21 cellular contexts compared by ENCODE assay signal in the genomic region with DNA sequence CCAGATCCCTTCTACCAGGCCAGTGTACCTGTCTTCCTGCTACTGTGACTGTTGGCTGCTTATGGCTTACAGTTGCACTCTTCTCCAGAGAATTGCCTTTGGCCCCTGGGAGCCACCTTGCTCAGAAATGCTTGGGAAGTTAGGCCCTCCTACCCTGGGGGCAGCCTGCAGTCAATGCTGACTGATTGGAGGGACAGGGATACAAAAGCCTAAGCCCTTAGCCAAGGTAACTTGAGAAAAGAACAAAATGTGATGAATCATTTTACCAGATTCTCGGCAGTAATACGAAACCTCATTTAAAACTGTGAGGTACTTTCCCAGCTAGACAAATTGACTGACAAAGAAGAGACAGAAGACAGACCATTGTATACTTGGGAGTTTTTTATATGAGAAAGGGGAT. TPM values are rescaled to one million over a fixed set of nuclear protein-coding genes. Genes with fewer than 3 reads are reported as not detected.
DNase-seq lines count a peak whose midpoint lies in the region; ATAC-seq, FAIRE-seq and TF ChIP-seq lines count a peak whose summit lies in the region.
"Had no signal": no experiment of that assay in that cellular context is flagged by ENCODE, and none has a peak within 500 bp of the region (broad histone marks: within the 10 kb centered on the region; RNA-seq: fewer than 3 reads in every experiment).

No MANE protein-coding gene starts in this region.

- no peak overlapping the region for H3K14ac ChIP-seq in H1 (ENCODE audit: insufficient read length)

- no peak overlapping the region for H3K9ac ChIP-seq in H1 (replicated peaks in 1 of 4; ENCODE audit: extremely low read depth in 1 of 4, low read depth in 3 of 4, low read length in 3 of 4)

- H3K23me2 ChIP-seq in H1 (ENCODE audit: low read depth, low read length), result no peaks in the 10 kb centered on the region

- H2BK120ac ChIP-seq in H1 (replicated peaks; ENCODE audit: low read depth, low read length), result no peak overlapping the region

- CTCF ChIA-PET in H1 (lab: Charles Lee; ENCODE audit: partially characterized antibody), result no interaction called here

- no peak for TF ChIP-seq EP300 in H1 (IDR thresholded peaks at IDR 0.05; ENCODE audit: borderline replicate concordance in 1 of 2, low read depth in 2 of 2, low read length in 2 of 2)

- H3K4me2 ChIP-seq in H1 (ENCODE audit: insufficient read depth in 1 of 2, low read depth in 2 of 2, low read length in 2 of 2), result peak overlapping the region; percentile 1 to 36; a peak in 1 of 4 replicates

- POLR2A ChIA-PET in H1 (lab: Charles Lee; ENCODE audit: partially characterized antibody), result no interaction called here

- no peak overlapping the region for H3K4me3 Mint-ChIP-seq in nephron progenitor cell
- H3K4me3 Mint-ChIP-seq: activated CD4-positive, alpha-beta memory T cell treated with anti-CD3 and anti-CD28 coated beads, Interleukin-2, amount 10 ng/mL, durations not matched to agents 7 days and 5 days; activated T-helper 17 cell treated with anti-CD3 and anti-CD28 coated beads, Interleukin-2, amount 50 U/mL, for 72 hours; CD4-positive, CD25-positive, alpha-beta regulatory T cell; natural killer cell had no signal

- H3K27ac Mint-ChIP-seq in nephron progenitor cell, result no peak overlapping the region
- H3K27ac Mint-ChIP-seq: activated CD4-positive, alpha-beta memory T cell treated with anti-CD3 and anti-CD28 coated beads, Interleukin-2, amount 10 ng/mL, durations not matched to agents 7 days and 5 days; activated T-helper 17 cell treated with anti-CD3 and anti-CD28 coated beads, Interleukin-2, amount 50 U/mL, for 72 hours; CD4-positive, CD25-positive, alpha-beta regulatory T cell; natural killer cell had no signal

- no peak for TF ChIP-seq POLR2A in H1 (IDR thresholded peaks at IDR 0.05; ENCODE audit: control extremely low read depth in 1 of 2, low read depth in 2 of 2, low read length in 2 of 2)

- H3K4ac ChIP-seq in H1 (replicated peaks; ENCODE audit: insufficient read length, low read depth, low read length), result no peak overlapping the region

- H3K27ac ChIP-seq in H1 (ENCODE audit: low read depth, low read length), result no peak overlapping the region
- H3K27ac ChIP-seq: colonic mucosa, lower lobe of right lung, psoas muscle, SK-N-MC, stomach had no signal

- TF ChIP-seq RAD21 in H1 (IDR thresholded peaks at IDR 0.05 in 1 of 2, conservative IDR thresholded peaks at IDR 0.05 in 1 of 2; ENCODE audit: low read depth in 2 of 2, low read length in 2 of 2), result no peak

- peaks cover 8% of the 10 kb centered on the region for H3K9me3 Mint-ChIP-seq in nephron progenitor cell
- H3K9me3 Mint-ChIP-seq: activated CD4-positive, alpha-beta memory T cell treated with anti-CD3 and anti-CD28 coated beads, Interleukin-2, amount 10 ng/mL, durations not matched to agents 7 days and 5 days; activated T-helper 17 cell treated with anti-CD3 and anti-CD28 coated beads, Interleukin-2, amount 50 U/mL, for 72 hours had no signal

- H4K5ac ChIP-seq in H1 (ENCODE audit: insufficient read length, low read depth, low read length), result no peak overlapping the region

- WGBS in H1 (ENCODE audit: extremely low coverage in 1 of 2, insufficient coverage in 1 of 2, insufficient read length in 1 of 2, insufficient replicate concordance in 2 of 2, low coverage in 1 of 2, low lambda C conversion rate in 2 of 2, missing lambda C conversion rate in 1 of 2), 2 experiments, result 71% methylated on average over 2 of the region's 2 CpGs; no CpG with 5 or more reads in 1 of the 2 experiments

- ATAC-seq in mucosa of descending colon, result no peak
- ATAC-seq: activated T-helper 17 cell treated with anti-CD3 and anti-CD28 coated beads, Interleukin-2, amount 50 U/mL, for 72 hours; lower lobe of right lung; natural killer cell; psoas muscle had no signal

- H4K91ac ChIP-seq in H1 (replicated peaks; ENCODE audit: insufficient read length, low read length), result no peak overlapping the region

- no peak overlapping the region for H2BK5ac ChIP-seq in H1 (ENCODE audit: low read depth, low read length)

- H3K36me3 ChIP-seq in H1 (ENCODE audit: control insufficient read depth in 2 of 4, insufficient read depth in 4 of 4, low read length in 3 of 4), result no peaks in the 10 kb centered on the region
- no peaks in the 10 kb centered on the region for H3K36me3 ChIP-seq in mucosa of descending colon (ENCODE audit: low read depth)
- H3K36me3 ChIP-seq: colonic mucosa, lower lobe of right lung, stomach had no signal

- no peak overlapping the region for H3K23ac ChIP-seq in H1 (ENCODE audit: insufficient read length)

- TF ChIP-seq CTCF in H1 (IDR thresholded peaks at IDR 0.05; ENCODE audit: control extremely low read depth in 1 of 3, insufficient read depth in 1 of 3, low read depth in 1 of 3, low read length in 3 of 3) (no peak), nephron progenitor cell (IDR thresholded peaks at IDR 0.05) (no peak), mucosa of descending colon (IDR thresholded peaks at IDR 0.05) (no peak)

- H2BK20ac ChIP-seq in H1 (ENCODE audit: low read length), result no peak overlapping the region

- no peak overlapping the region; the same call in 1 of the 2 replicates for H3K18ac ChIP-seq in H1 (ENCODE audit: extremely low read depth, low read length)

- DNase-seq in DMS53 (lab: John Stamatoyannopoulos, UW) (peak; percentile 23), DMS53 treated with DMSO at 0.1 percent for 48 hours (lab: John Stamatoyannopoulos, UW; ENCODE audit: unreplicated experiment) (no peak), NCI-H2107 treated with DMSO at 0.1 percent for 48 hours (lab: John Stamatoyannopoulos, UW; ENCODE audit: unreplicated experiment) (peak; percentile 95), H1 (ENCODE audit: low read depth in 1 of 2, low spot score in 2 of 2) (peak; percentile 36 to 49), nephron progenitor cell (peak; percentile 5), OCI-M2 (lab: John Stamatoyannopoulos, UW; ENCODE audit: unreplicated experiment) (no peak), mucosa of descending colon (no peak)
- no peak for DNase-seq in activated T-cell treated with anti-CD3 and anti-CD28 coated beads, Interleukin-2, amount 50 U/mL, for 48 hours
- DNase-seq: 8988T; activated CD4-positive, alpha-beta memory T cell treated with anti-CD3 and anti-CD28 coated beads, Interleukin-2, amount 10 ng/mL, durations not matched to agents 7 days and 5 days; CD4-positive, CD25-positive, alpha-beta regulatory T cell; colonic mucosa; lower lobe of right lung; natural killer cell; psoas muscle; stimulated activated CD4-positive, alpha-beta T cell treated with anti-CD3 and anti-CD28 coated beads, Interleukin-15, amount 100 ng/mL, for 24 hours; stomach had no signal

- no peaks in the 10 kb centered on the region for H4K20me1 ChIP-seq in H1 (replicated peaks in 1 of 2; ENCODE audit: control insufficient read depth in 1 of 2, insufficient read depth in 2 of 2, low read length in 2 of 2)

- peak; percentile 57 for FAIRE-seq in H1 (lab: Jason Lieb, UNC)

- H2BK15ac ChIP-seq in H1 (ENCODE audit: low read length), result no peak overlapping the region

- no peak overlapping the region for H4K8ac ChIP-seq in H1 (ENCODE audit: extremely low read depth, insufficient read depth, low read length)

- H2AFZ ChIP-seq in H1 (ENCODE audit: low read length), result peak overlapping the region; percentile 83; the same call in 1 of the 2 replicates

- H3K4me1 Mint-ChIP-seq in nephron progenitor cell, result peaks cover 13% of the 10 kb centered on the region
- H3K4me1 Mint-ChIP-seq: activated CD4-positive, alpha-beta memory T cell treated with anti-CD3 and anti-CD28 coated beads, Interleukin-2, amount 10 ng/mL, durations not matched to agents 7 days and 5 days; activated T-helper 17 cell treated with anti-CD3 and anti-CD28 coated beads, Interleukin-2, amount 50 U/mL, for 72 hours; CD4-positive, CD25-positive, alpha-beta regulatory T cell; natural killer cell had no signal

- H2AK5ac ChIP-seq in H1 (ENCODE audit: low read depth, low read length), result no peak overlapping the region

- H3K79me1 ChIP-seq in H1 (ENCODE audit: low read depth, low read length), result no peaks in the 10 kb centered on the region

- H3K36me3 Mint-ChIP-seq in nephron progenitor cell (ENCODE audit: low read depth), result no peaks in the 10 kb centered on the region
- H3K36me3 Mint-ChIP-seq: CD4-positive, CD25-positive, alpha-beta regulatory T cell; natural killer cell had no signal

- H3K27me3 ChIP-seq in H1 (replicated peaks in 1 of 4; ENCODE audit: control insufficient read depth in 3 of 4, extremely low read depth in 1 of 4, insufficient read depth in 3 of 4, low read length in 3 of 4), result no peaks in the 10 kb centered on the region
- H3K27me3 ChIP-seq: colonic mucosa, stomach had no signal

- H3K4me3 ChIP-seq in H1 (ENCODE audit: extremely low read depth in 1 of 4, insufficient read depth in 2 of 4, low read depth in 3 of 4, low read length in 4 of 4), result no peak overlapping the region
- no peak overlapping the region for H3K4me3 ChIP-seq in mucosa of descending colon
- H3K4me3 ChIP-seq: colonic mucosa, lower lobe of right lung, psoas muscle, SK-N-MC, stomach had no signal

- no peaks in the 10 kb centered on the region for H3K79me2 ChIP-seq in H1 (ENCODE audit: control insufficient read depth in 1 of 2, insufficient read depth in 2 of 2, low read length in 2 of 2)

- H3K56ac ChIP-seq in H1 (replicated peaks; ENCODE audit: insufficient read length, low read depth, low read length), result no peak overlapping the region

- peaks cover 0 to 4% (median 1%) of the 10 kb centered on the region in 4 experiments; a peak in 2 of 7 replicates for H3K4me1 ChIP-seq in H1 (replicated peaks in 1 of 4; ENCODE audit: control insufficient read depth in 3 of 4, insufficient read depth in 4 of 4, low read length in 3 of 4)
- no peaks in the 10 kb centered on the region for H3K4me1 ChIP-seq in mucosa of descending colon (ENCODE audit: low read depth)
- H3K4me1 ChIP-seq: colonic mucosa, lower lobe of right lung, psoas muscle, stomach had no signal

- intact Hi-C loops in mucosa of descending colon (cut with DNase I, micrococcal nuclease), result no loop called here

- peaks cover 3 to 6% of the 10 kb centered on the region in 2 experiments; a peak in 3 of 4 replicates for H3K9me3 ChIP-seq in H1 (ENCODE audit: insufficient read depth in 2 of 2, low read depth in 1 of 2, low read length in 1 of 2)
- no peaks in the 10 kb centered on the region for H3K9me3 ChIP-seq in mucosa of descending colon
- H3K9me3 ChIP-seq: colonic mucosa, lower lobe of right lung, psoas muscle, stomach had no signal

- no peak overlapping the region for H2BK12ac ChIP-seq in H1 (ENCODE audit: low read depth, low read length)

- H3K27me3 Mint-ChIP-seq in nephron progenitor cell (ENCODE audit: low read depth, poor library complexity), result peaks cover 12% of the 10 kb centered on the region

RNA-seq across cellular contexts. Expression of gene PTCSC3, which starts 47.3 kb away (rescaled TPM):
- total RNA-seq in H1 (2021; fragmentation: NEBNext Ultra II Directional; extraction: Animal tissue kit (Norgen Biotek cat#: 25700)), result not detected in 2 replicates
- not detected in 2 replicates for polyA plus RNA-seq in H1 (2011; rRNA removed)
- polyA plus RNA-seq in H1 (2011; cell fraction: cytosol; rRNA removed), result not detected
- not detected for polyA plus RNA-seq in H1 (2011; cell fraction: nucleus; rRNA removed)
- polyA plus RNA-seq in H1 (2012, experiment 1 of 2), result not detected in 4 replicates
- polyA plus RNA-seq in H1 (2012, experiment 2 of 2), result not detected
- not detected for polyA plus RNA-seq in H1 (2013, experiment 1 of 2)
- not detected for polyA plus RNA-seq in H1 (2013, experiment 2 of 2)
- polyA minus RNA-seq in H1 (2011; rRNA and poly(A)+ RNA removed), result not detected in 2 replicates
- polyA minus RNA-seq in H1 (2011; cell fraction: cytosol; rRNA and poly(A)+ RNA removed), result not detected
- polyA minus RNA-seq in H1 (2011; cell fraction: nucleus; rRNA and poly(A)+ RNA removed), result not detected
- total RNA-seq in mucosa of descending colon, result not detected
- total RNA-seq: activated CD4-positive, alpha-beta memory T cell treated with anti-CD3 and anti-CD28 coated beads, Interleukin-2, amount 10 ng/mL, durations not matched to agents 7 days and 5 days; activated T-helper 17 cell treated with anti-CD3 and anti-CD28 coated beads, Interleukin-2, amount 50 U/mL, for 72 hours; CD4-positive, CD25-positive, alpha-beta regulatory T cell; colonic mucosa; G401; natural killer cell; psoas muscle; stomach had no signal
- polyA plus RNA-seq: CD4-positive, CD25-positive, alpha-beta regulatory T cell; esophagus; psoas muscle had no signal

Comparison
In these comparisons a context has a peak if more than half of its experiments do, and no peak if none do; other contexts are left out.
1. DNase-seq: peak in DMS53 (single experiment), NCI-H2107 treated with DMSO at 0.1 percent for 48 hours (single experiment), H1 (2 of 2) and nephron progenitor cell (single experiment); none in DMS53 treated with DMSO at 0.1 percent for 48 hours (single experiment), OCI-M2 (single experiment), mucosa of descending colon (0 of 3) and activated T-cell treated with anti-CD3 and anti-CD28 coated beads, Interleukin-2, amount 50 U/mL, for 48 hours (0 of 2).